Comparison of ENCODE assay signal across 25 cellular contexts in genomic region chr16:67052399-67052798, GRCh38. TPM values are rescaled to one million over a fixed set of nuclear protein-coding genes. Genes with fewer than 3 reads are reported as not detected.
DNase-seq lines count a peak whose midpoint lies in the region; ATAC-seq lines count a peak whose summit lies in the region.
"Had no signal": no experiment of that assay in that cellular context is flagged by ENCODE, and none has a peak within 500 bp of the region (broad histone marks: within the 10 kb centered on the region; RNA-seq: fewer than 3 reads in every experiment).

No MANE protein-coding gene starts in this region.

- H3K4me3 ChIP-seq in CD4-positive, alpha-beta memory T cell (ENCODE audit: low read length in 2 of 2), result no peak overlapping the region
- H3K4me3 ChIP-seq: heart left ventricle, pancreas had no signal

- POLR2A ChIA-PET in CD4-positive, alpha-beta memory T cell (lab: Charles Lee; ENCODE audit: partially characterized antibody), result interaction anchor here (0.7 to 3.4 kb wide), 3 partner anchors 9 to 510 kb away, joined by 3 to 22 read pairs (median 4); partner anchors contain the start of genes CBFB and CTCF
- POLR2A ChIA-PET in naive thymus-derived CD8-positive, alpha-beta T cell (lab: Charles Lee), result interaction anchor here (0.6 to 2.7 kb wide), 3 partner anchors 13 to 22 kb away, joined by 3 to 26 read pairs (median 4); partner anchors contain the start of gene CBFB

- H3K27me3 ChIP-seq in CD4-positive, alpha-beta memory T cell (ENCODE audit: insufficient read depth, low read length), result no peaks in the 10 kb centered on the region
- H3K27me3 ChIP-seq: heart left ventricle, pancreas had no signal

- intact Hi-C loops in CD4-positive, alpha-beta memory T cell (cut with micrococcal nuclease), result loop anchor here (2.0 kb wide), 1 partner anchor 24 kb away; the partner anchor contains the start of gene CBFB
- intact Hi-C loops in activated T-helper 2 cell treated with anti-CD3 and anti-CD28 coated beads, Interferon-gamma antibody, Interleukin-2, Interleukin-4, amounts not matched to agents 10 μg/mL and 5 μg/mL and 100 μg/mL, durations not matched to agents 14 hours and 24 hours and 36 hours (cut with micrococcal nuclease), result loop anchor here (5.0 to 10.0 kb wide), 2 partner anchors 178 to 510 kb away; partner anchors contain the start of gene CTCF

- no peaks in the 10 kb centered on the region for H3K27me3 Mint-ChIP-seq in activated CD8-positive, alpha-beta memory T cell treated with anti-CD3 and anti-CD28 coated beads, Interleukin-2, amount 10 ng/mL, durations not matched to agents 7 days and 5 days
- no peaks in the 10 kb centered on the region for H3K27me3 Mint-ChIP-seq in CD4-positive, alpha-beta memory T cell
- no peaks in the 10 kb centered on the region for H3K27me3 Mint-ChIP-seq in activated T-helper 2 cell treated with anti-CD3 and anti-CD28 coated beads, Interferon-gamma antibody, Interleukin-2, Interleukin-4, amounts not matched to agents 10 μg/mL and 5 μg/mL and 100 μg/mL, durations not matched to agents 14 hours and 24 hours and 36 hours (ENCODE audit: low read depth)
- H3K27me3 Mint-ChIP-seq in naive thymus-derived CD8-positive, alpha-beta T cell, result no peaks in the 10 kb centered on the region
- H3K27me3 Mint-ChIP-seq: naive B cell had no signal

- no peaks in the 10 kb centered on the region for H3K9me3 Mint-ChIP-seq in activated CD8-positive, alpha-beta memory T cell treated with anti-CD3 and anti-CD28 coated beads, Interleukin-2, amount 10 ng/mL, durations not matched to agents 7 days and 5 days (ENCODE audit: low read depth)
- H3K9me3 Mint-ChIP-seq in CD4-positive, alpha-beta memory T cell, result no peaks in the 10 kb centered on the region
- no peaks in the 10 kb centered on the region for H3K9me3 Mint-ChIP-seq in activated T-helper 2 cell treated with anti-CD3 and anti-CD28 coated beads, Interferon-gamma antibody, Interleukin-2, Interleukin-4, amounts not matched to agents 10 μg/mL and 5 μg/mL and 100 μg/mL, durations not matched to agents 14 hours and 24 hours and 36 hours
- no peaks in the 10 kb centered on the region for H3K9me3 Mint-ChIP-seq in naive thymus-derived CD8-positive, alpha-beta T cell

- peak; percentile 14 for ATAC-seq in activated CD8-positive, alpha-beta memory T cell treated with anti-CD3 and anti-CD28 coated beads, Interleukin-2, amount 10 ng/mL, durations not matched to agents 7 days and 5 days
- peak; percentile 15 to 33 for ATAC-seq in naive thymus-derived CD8-positive, alpha-beta T cell
- ATAC-seq in HG02610 (IDR thresholded peaks at IDR 0.05; ENCODE audit: unreplicated experiment), result no peak
- ATAC-seq: heart left ventricle, left cardiac atrium, Panc1, pancreas, right cardiac atrium had no signal

- no peaks in the 10 kb centered on the region for H3K9me3 ChIP-seq in CD4-positive, alpha-beta memory T cell (ENCODE audit: control insufficient read depth in 1 of 2, low read length in 2 of 2)
- H3K9me3 ChIP-seq: pancreas had no signal

- H3K4me3 Mint-ChIP-seq in activated CD8-positive, alpha-beta memory T cell treated with anti-CD3 and anti-CD28 coated beads, Interleukin-2, amount 10 ng/mL, durations not matched to agents 7 days and 5 days, result peak overlapping the region; percentile 77
- H3K4me3 Mint-ChIP-seq in CD4-positive, alpha-beta memory T cell, result peak overlapping the region; percentile 64 to 90 (median 84)
- peak overlapping the region; percentile 73 for H3K4me3 Mint-ChIP-seq in activated T-helper 2 cell treated with anti-CD3 and anti-CD28 coated beads, Interferon-gamma antibody, Interleukin-2, Interleukin-4, amounts not matched to agents 10 μg/mL and 5 μg/mL and 100 μg/mL, durations not matched to agents 14 hours and 24 hours and 36 hours (ENCODE audit: low read depth)
- peak overlapping the region in 9 of 10 donors; percentile 59 to 94 (median 78) for H3K4me3 Mint-ChIP-seq in naive thymus-derived CD8-positive, alpha-beta T cell

- peaks cover 43% of the 10 kb centered on the region for H3K4me1 ChIP-seq in CD4-positive, alpha-beta memory T cell (ENCODE audit: insufficient read depth, low read length)
- H3K4me1 ChIP-seq: pancreas had no signal

- no peaks in the 10 kb centered on the region for H3K36me3 ChIP-seq in CD4-positive, alpha-beta memory T cell (ENCODE audit: insufficient read depth, low read length)
- H3K36me3 ChIP-seq: pancreas had no signal

- peaks cover 46% of the 10 kb centered on the region for H3K4me1 Mint-ChIP-seq in activated CD8-positive, alpha-beta memory T cell treated with anti-CD3 and anti-CD28 coated beads, Interleukin-2, amount 10 ng/mL, durations not matched to agents 7 days and 5 days
- H3K4me1 Mint-ChIP-seq in CD4-positive, alpha-beta memory T cell, result peaks cover 32 to 45% (median 38%) of the 10 kb centered on the region in 4 donors
- peaks cover 46% of the 10 kb centered on the region for H3K4me1 Mint-ChIP-seq in activated T-helper 2 cell treated with anti-CD3 and anti-CD28 coated beads, Interferon-gamma antibody, Interleukin-2, Interleukin-4, amounts not matched to agents 10 μg/mL and 5 μg/mL and 100 μg/mL, durations not matched to agents 14 hours and 24 hours and 36 hours (ENCODE audit: low read depth)
- peaks cover 16 to 43% (median 40%) of the 10 kb centered on the region in 4 donors for H3K4me1 Mint-ChIP-seq in naive thymus-derived CD8-positive, alpha-beta T cell

- CTCF ChIA-PET in activated CD8-positive, alpha-beta memory T cell treated with anti-CD3 and anti-CD28 coated beads, Interleukin-2, amount 10 ng/mL, durations not matched to agents 7 days and 5 days (lab: Charles Lee), result interaction anchor here (0.9 to 2.7 kb wide), 9 partner anchors 8 to 107 kb away, joined by 3 to 12 read pairs (median 3); partner anchors contain the start of genes FBXL8 and TRADD
- CTCF ChIA-PET in CD4-positive, alpha-beta memory T cell (lab: Charles Lee; ENCODE audit: partially characterized antibody), result interaction anchor here (1.0 to 1.6 kb wide), 5 partner anchors 8 to 105 kb away, joined by 3 to 4 read pairs (median 4); no protein-coding TSS in a partner anchor

- peak overlapping the region; percentile 97 for H3K27ac Mint-ChIP-seq in activated CD8-positive, alpha-beta memory T cell treated with anti-CD3 and anti-CD28 coated beads, Interleukin-2, amount 10 ng/mL, durations not matched to agents 7 days and 5 days
- H3K27ac Mint-ChIP-seq in CD4-positive, alpha-beta memory T cell, result peak overlapping the region; percentile 37 to 96 (median 92)
- H3K27ac Mint-ChIP-seq in activated T-helper 2 cell treated with anti-CD3 and anti-CD28 coated beads, Interferon-gamma antibody, Interleukin-2, Interleukin-4, amounts not matched to agents 10 μg/mL and 5 μg/mL and 100 μg/mL, durations not matched to agents 14 hours and 24 hours and 36 hours, result peak overlapping the region; percentile 89
- peak overlapping the region; percentile 86 to 96 (median 93) for H3K27ac Mint-ChIP-seq in naive thymus-derived CD8-positive, alpha-beta T cell

- no peak overlapping the region for H3K27ac ChIP-seq in CD4-positive, alpha-beta memory T cell (ENCODE audit: low read depth, low read length)
- H3K27ac ChIP-seq: epithelial cell of prostate, heart left ventricle, pancreas had no signal

- H3K36me3 Mint-ChIP-seq in activated CD8-positive, alpha-beta memory T cell treated with anti-CD3 and anti-CD28 coated beads, Interleukin-2, amount 10 ng/mL, durations not matched to agents 7 days and 5 days, result peaks cover 24% of the 10 kb centered on the region
- H3K36me3 Mint-ChIP-seq in CD4-positive, alpha-beta memory T cell, result peaks cover 4 to 19% of the 10 kb centered on the region in 2 donors
- H3K36me3 Mint-ChIP-seq in activated T-helper 2 cell treated with anti-CD3 and anti-CD28 coated beads, Interferon-gamma antibody, Interleukin-2, Interleukin-4, amounts not matched to agents 10 μg/mL and 5 μg/mL and 100 μg/mL, durations not matched to agents 14 hours and 24 hours and 36 hours (ENCODE audit: low read depth), result peaks cover 43% of the 10 kb centered on the region
- peaks cover 0 to 7% (median 0%) of the 10 kb centered on the region in 3 donors for H3K36me3 Mint-ChIP-seq in naive thymus-derived CD8-positive, alpha-beta T cell

- no peak for DNase-seq in activated CD8-positive, alpha-beta memory T cell treated with anti-CD3 and anti-CD28 coated beads, Interleukin-2, amount 10 ng/mL, durations not matched to agents 7 days and 5 days
- no peak for DNase-seq in activated CD8-positive, alpha-beta memory T cell treated with anti-CD3 and anti-CD28 coated beads, Interleukin-2, amount 50 U/mL, for 48 hours
- DNase-seq in CD4-positive, alpha-beta memory T cell, result no peak
- DNase-seq in activated T-helper 2 cell treated with anti-CD3 and anti-CD28 coated beads, Interferon-gamma antibody, Interleukin-2, Interleukin-4, amounts not matched to agents 10 μg/mL and 5 μg/mL and 100 μg/mL, durations not matched to agents 14 hours and 24 hours and 36 hours (ENCODE audit: low spot score), result no peak
- no peak for DNase-seq in naive thymus-derived CD8-positive, alpha-beta T cell
- DNase-seq in NCI-H524 (lab: John Stamatoyannopoulos, UW), result no peak
- no peak for DNase-seq in NCI-H446 treated with DMSO at 0.1 percent for 48 hours (lab: John Stamatoyannopoulos, UW)
- DNase-seq: ACHN; activated gamma-delta T cell treated with Interleukin-2 at 50 U/mL for 16 hours; C1 segment of cervical spinal cord; cerebellar nuclear complex; DMS 273 treated with DMSO at 0.1 percent for 48 hours; H7; heart left ventricle; left cardiac atrium; mesendoderm; naive B cell; NCI-H2081 treated with DMSO at 0.1 percent for 48 hours; pancreas; right cardiac atrium; SIG-M5; stimulated activated CD4-positive, alpha-beta T cell treated with anti-CD3 and anti-CD28 coated beads, Interleukin-15, amount 100 ng/mL, for 24 hours had no signal

RNA-seq across cellular contexts. Expression of gene CBFB, which starts 23.4 kb away (rescaled TPM):
- 100 to 1,000 TPM; 180 to 196 TPM for total RNA-seq in activated CD8-positive, alpha-beta memory T cell treated with anti-CD3 and anti-CD28 coated beads, Interleukin-2, amount 10 ng/mL, durations not matched to agents 7 days and 5 days
- 100 to 1,000 TPM; 112 TPM for total RNA-seq in CD4-positive, alpha-beta memory T cell
- 100 to 1,000 TPM; 102 to 108 TPM for polyA plus RNA-seq in CD4-positive, alpha-beta memory T cell
- 156 and 159 TPM in 2 replicates for total RNA-seq in activated T-helper 2 cell treated with anti-CD3 and anti-CD28 coated beads, Interferon-gamma antibody, Interleukin-2, Interleukin-4, amounts not matched to agents 10 μg/mL and 5 μg/mL and 100 μg/mL, durations not matched to agents 14 hours and 24 hours and 36 hours
- 10 to 100 TPM; 91.4 to 95.0 TPM for total RNA-seq in naive thymus-derived CD8-positive, alpha-beta T cell
- polyA plus RNA-seq in naive thymus-derived CD8-positive, alpha-beta T cell, result 10 to 100 TPM; 61.2 to 79.8 (median 73.5) TPM

RNA-seq across cellular contexts. Expression of gene PHAF1, which starts 57.3 kb away (rescaled TPM):
- 10 to 100 TPM; 14.2 to 15.2 TPM for total RNA-seq in activated CD8-positive, alpha-beta memory T cell treated with anti-CD3 and anti-CD28 coated beads, Interleukin-2, amount 10 ng/mL, durations not matched to agents 7 days and 5 days
- 10 to 100 TPM; 22.2 to 22.7 TPM for total RNA-seq in CD4-positive, alpha-beta memory T cell
- 10 to 100 TPM in 1 of 2 donors, 1 to 10 TPM in 1; 7.5 to 16.1 TPM for polyA plus RNA-seq in CD4-positive, alpha-beta memory T cell
- 17.4 and 17.8 TPM in 2 replicates for total RNA-seq in activated T-helper 2 cell treated with anti-CD3 and anti-CD28 coated beads, Interferon-gamma antibody, Interleukin-2, Interleukin-4, amounts not matched to agents 10 μg/mL and 5 μg/mL and 100 μg/mL, durations not matched to agents 14 hours and 24 hours and 36 hours
- 10 to 100 TPM; 21.4 to 23.3 TPM for total RNA-seq in naive thymus-derived CD8-positive, alpha-beta T cell
- 10 to 100 TPM in 1 of 3 donors, 1 to 10 TPM in 2; 6.9 to 10.9 (median 6.9) TPM for polyA plus RNA-seq in naive thymus-derived CD8-positive, alpha-beta T cell
